Comparison of ENCODE assay signal across 20 cellular contexts in the genomic region with DNA sequence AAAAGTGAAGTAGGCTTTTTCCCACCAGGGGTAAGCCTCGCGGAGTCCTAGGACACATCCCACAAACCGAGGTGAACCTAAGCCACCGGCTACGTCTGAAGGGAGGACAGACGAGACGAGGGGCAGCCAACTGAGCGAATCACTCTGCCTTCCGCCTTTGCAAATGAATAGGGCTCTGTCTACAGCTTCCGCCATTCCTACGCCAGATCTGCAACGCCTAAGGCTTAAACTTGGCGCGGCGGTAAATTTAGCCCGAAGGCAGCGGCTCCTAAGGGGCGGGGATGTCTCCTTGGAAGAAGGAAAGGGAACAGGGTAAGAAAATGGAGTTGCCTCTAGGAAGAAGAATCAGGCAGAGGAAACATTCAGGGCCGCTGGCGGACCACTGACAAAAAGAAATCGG.
DNase-seq lines count a peak whose midpoint lies in the region; ATAC-seq and TF ChIP-seq lines count a peak whose summit lies in the region.
"Had no signal": no experiment of that assay in that cellular context is flagged by ENCODE, and none has a peak within 500 bp of the region (broad histone marks: within the 10 kb centered on the region; RNA-seq: fewer than 3 reads in every experiment).

No MANE protein-coding gene starts in this region.

- no peak overlapping the region for H3K4me2 ChIP-seq in osteoblast (ENCODE audit: insufficient read depth, low read length)
- H3K4me2 ChIP-seq: KMS-11 had no signal

- no peaks in the 10 kb centered on the region for H3K36me3 Mint-ChIP-seq in activated CD4-positive, alpha-beta T cell treated with anti-CD3 and anti-CD28 coated beads for 36 hours (ENCODE audit: low read depth)
- H3K36me3 Mint-ChIP-seq: activated naive CD4-positive, alpha-beta T cell treated with anti-CD3 and anti-CD28 coated beads, Interleukin-2, amount 50 U/mL, for 72 hours; natural killer cell had no signal

- peak overlapping the region; percentile 75 for H3K4me3 ChIP-seq in SK-N-MC
- H3K4me3 ChIP-seq in iPS-18a (ENCODE audit: low read length), result peak overlapping the region; percentile 61
- no peak overlapping the region for H3K4me3 ChIP-seq in osteoblast (ENCODE audit: insufficient read depth, low read length)

- no peak overlapping the region for H2AFZ ChIP-seq in osteoblast (ENCODE audit: low read length)

- H3K9me3 ChIP-seq in SK-N-MC (ENCODE audit: low read depth, low read length) (no peaks in the 10 kb centered on the region), iPS-18a (ENCODE audit: control insufficient read depth, low read depth, low read length) (no peaks in the 10 kb centered on the region), osteoblast (ENCODE audit: low read depth, low read length) (no peaks in the 10 kb centered on the region)

- H3K9ac ChIP-seq in SK-N-MC (ENCODE audit: insufficient read length), result no peak overlapping the region
- no peak overlapping the region for H3K9ac ChIP-seq in iPS-18a (ENCODE audit: low read length)
- H3K9ac ChIP-seq: KMS-11 had no signal

- POLR2A ChIA-PET in activated CD4-positive, alpha-beta T cell treated with anti-CD3 and anti-CD28 coated beads for 36 hours (lab: Charles Lee), result no interaction called here

- H3K4me1 ChIP-seq in iPS-18a (ENCODE audit: control insufficient read depth, low read depth, low read length) (peaks cover 69% of the 10 kb centered on the region), osteoblast (ENCODE audit: insufficient read depth, low read length) (peaks cover 12% of the 10 kb centered on the region)
- H3K4me1 ChIP-seq: foreskin keratinocyte had no signal

- H3K4me3 Mint-ChIP-seq in activated CD4-positive, alpha-beta T cell treated with anti-CD3 and anti-CD28 coated beads for 36 hours, result no peak overlapping the region

- H3K27me3 Mint-ChIP-seq in activated CD4-positive, alpha-beta T cell treated with anti-CD3 and anti-CD28 coated beads for 36 hours, result peaks cover 33% of the 10 kb centered on the region

- H3K36me3 ChIP-seq in SK-N-MC (ENCODE audit: insufficient read depth, low read length) (no peaks in the 10 kb centered on the region), iPS-18a (ENCODE audit: control insufficient read depth, low read depth, low read length) (no peaks in the 10 kb centered on the region), osteoblast (ENCODE audit: insufficient read depth, low read length) (no peaks in the 10 kb centered on the region)

- DNase-seq in ELF-1 (ENCODE audit: low read depth, low spot score), result peak; percentile 96
- peak; percentile 20 for DNase-seq in SK-N-MC (ENCODE audit: low read depth, low spot score)
- peak; percentile 82 for DNase-seq in osteoblast (ENCODE audit: insufficient read length, low spot score, missing footprints)
- no peak for DNase-seq in NCI-H510A treated with DMSO at 0.1 percent for 48 hours (lab: John Stamatoyannopoulos, UW)
- no peak for DNase-seq in activated CD4-positive, alpha-beta T cell treated with anti-CD3 and anti-CD28 coated beads for 36 hours
- DNase-seq: activated CD4-positive, alpha-beta T cell treated with anti-CD3 and anti-CD28 coated beads, Interleukin-2, amount 10 ng/mL, durations not matched to agents 7 days and 5 days; foreskin keratinocyte; left colon; midbrain; MV-4-11; natural killer cell; NCI-H2227 treated with DMSO at 0.1 percent for 48 hours; posterior cingulate gyrus; SIG-M5; T-helper 2 cell had no signal

- no peak for ATAC-seq in GM21360 (IDR thresholded peaks at IDR 0.05; ENCODE audit: unreplicated experiment)
- no peak for ATAC-seq in GM21717 (IDR thresholded peaks at IDR 0.05; ENCODE audit: unreplicated experiment)
- ATAC-seq in activated CD4-positive, alpha-beta T cell treated with anti-CD3 and anti-CD28 coated beads for 36 hours, result no peak
- ATAC-seq: foreskin keratinocyte, left colon, natural killer cell had no signal

- peaks cover 29% of the 10 kb centered on the region for H3K4me1 Mint-ChIP-seq in activated CD4-positive, alpha-beta T cell treated with anti-CD3 and anti-CD28 coated beads for 36 hours

- H3K27ac Mint-ChIP-seq in activated CD4-positive, alpha-beta T cell treated with anti-CD3 and anti-CD28 coated beads for 36 hours, result no peak overlapping the region
- H3K27ac Mint-ChIP-seq: activated CD4-positive, alpha-beta T cell treated with anti-CD3 and anti-CD28 coated beads, Interleukin-2, amount 10 ng/mL, durations not matched to agents 7 days and 5 days; activated naive CD4-positive, alpha-beta T cell treated with anti-CD3 and anti-CD28 coated beads, Interleukin-2, amount 50 U/mL, for 72 hours; natural killer cell had no signal

- H4K20me1 ChIP-seq in osteoblast (ENCODE audit: insufficient read depth, low read length), result no peaks in the 10 kb centered on the region

- intact Hi-C loops in activated CD4-positive, alpha-beta T cell treated with anti-CD3 and anti-CD28 coated beads for 36 hours (cut with DNase I, micrococcal nuclease), result loop anchor here (5.0 kb wide), 2 partner anchors 135 to 145 kb away; no protein-coding TSS in a partner anchor

- H3K27me3 ChIP-seq in iPS-18a (ENCODE audit: control insufficient read depth, insufficient read depth, low read length) (peaks cover 98% of the 10 kb centered on the region), osteoblast (ENCODE audit: insufficient read depth, low read length) (peaks cover 43% of the 10 kb centered on the region)

- H3K79me2 ChIP-seq in osteoblast (ENCODE audit: insufficient read depth, low read length), result no peaks in the 10 kb centered on the region

- no peak for TF ChIP-seq CTCF in osteoblast (IDR thresholded peaks at IDR 0.05; ENCODE audit: extremely low read depth, low read depth, low read length)

- CTCF ChIA-PET in activated CD4-positive, alpha-beta T cell treated with anti-CD3 and anti-CD28 coated beads for 36 hours (lab: Charles Lee), result no interaction called here

- H3K9me3 Mint-ChIP-seq in activated CD4-positive, alpha-beta T cell treated with anti-CD3 and anti-CD28 coated beads for 36 hours (ENCODE audit: low read depth), result no peaks in the 10 kb centered on the region
- H3K9me3 Mint-ChIP-seq: activated CD4-positive, alpha-beta T cell treated with anti-CD3 and anti-CD28 coated beads, Interleukin-2, amount 10 ng/mL, durations not matched to agents 7 days and 5 days; activated naive CD4-positive, alpha-beta T cell treated with anti-CD3 and anti-CD28 coated beads, Interleukin-2, amount 50 U/mL, for 72 hours; natural killer cell had no signal

- H3K27ac ChIP-seq in SK-N-MC, result peak overlapping the region; percentile 92
- no peak overlapping the region for H3K27ac ChIP-seq in iPS-18a (ENCODE audit: low read length)
- H3K27ac ChIP-seq in osteoblast (ENCODE audit: low read depth, low read length), result no peak overlapping the region
- H3K27ac ChIP-seq: foreskin keratinocyte, KMS-11 had no signal

Comparison
In these comparisons a context has a peak if more than half of its experiments do, and no peak if none do; other contexts are left out.
1. DNase-seq: peak in ELF-1 (single experiment), SK-N-MC (single experiment) and osteoblast (single experiment); none in NCI-H510A treated with DMSO at 0.1 percent for 48 hours (single experiment) and activated CD4-positive, alpha-beta T cell treated with anti-CD3 and anti-CD28 coated beads for 36 hours (single experiment).